9 cellular contexts compared by ENCODE assay signal in the genomic region with DNA sequence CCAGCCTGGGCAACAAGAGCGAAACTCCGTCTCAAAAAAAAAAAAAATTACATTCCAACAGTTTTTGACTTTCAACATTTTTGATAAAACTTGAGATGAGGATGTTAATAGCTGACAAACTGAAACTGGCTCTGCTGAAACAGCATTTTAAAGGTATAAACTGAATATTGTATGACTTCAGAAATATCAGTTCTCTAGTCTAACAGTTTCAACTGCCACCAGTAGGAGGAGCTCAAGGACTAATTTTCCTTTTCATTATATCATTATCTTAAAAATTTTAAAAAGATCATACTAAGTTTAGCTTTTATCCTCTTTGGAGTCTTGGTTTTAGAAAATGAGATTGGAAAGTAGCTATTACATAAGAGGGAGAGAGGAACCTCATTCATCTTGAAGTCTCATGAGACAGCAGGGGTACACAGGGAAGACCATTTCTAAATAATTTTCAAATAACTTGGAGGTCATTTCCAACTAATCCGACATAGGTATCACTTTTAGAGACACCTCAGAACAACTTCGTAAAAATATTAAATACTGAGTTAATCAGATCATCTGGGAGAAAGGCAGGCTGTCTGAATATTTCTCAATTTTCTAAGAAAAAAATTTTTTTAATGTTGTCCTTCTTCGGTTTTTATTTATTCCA. TPM values are rescaled to one million over a fixed set of nuclear protein-coding genes. Genes with fewer than 3 reads are reported as not detected.
DNase-seq lines count a peak whose midpoint lies in the region; ATAC-seq and TF ChIP-seq lines count a peak whose summit lies in the region.
"Had no signal": no experiment of that assay in that cellular context is flagged by ENCODE, and none has a peak within 500 bp of the region (broad histone marks: within the 10 kb centered on the region; RNA-seq: fewer than 3 reads in every experiment).

No MANE protein-coding gene starts in this region.

- H3K9me3 ChIP-seq in HCT116 (ENCODE audit: control insufficient read depth in 1 of 2, insufficient read depth in 1 of 2, low read depth in 1 of 2, low read length in 2 of 2) (no peaks in the 10 kb centered on the region), body of pancreas (no peaks in the 10 kb centered on the region), liver (ENCODE audit: control insufficient read depth in 4 of 4, low read length in 3 of 4) (no peaks in the 10 kb centered on the region), tibial artery (no peaks in the 10 kb centered on the region)
- H3K9me3 ChIP-seq: BLaER1 had no signal

- DNase-seq in DMS79 treated with DMSO at 0.1 percent for 48 hours (lab: John Stamatoyannopoulos, UW) = peak; percentile 72
- DNase-seq in DMS79 (lab: John Stamatoyannopoulos, UW) = no peak
- peak; percentile 19 for DNase-seq in HCT116 (ENCODE audit: low read depth, low spot score)
- peak; percentile 75 for DNase-seq in OCI-M1 (lab: John Stamatoyannopoulos, UW)
- peak; percentile 21 to 54 (median 30) for DNase-seq in body of pancreas
- DNase-seq in tibial artery = no peak

- peaks cover 17 to 24% of the 10 kb centered on the region in 2 experiments; a peak in 3 of 4 replicates for H3K36me3 ChIP-seq in HCT116 (ENCODE audit: control insufficient read depth in 1 of 2, insufficient read depth in 2 of 2, low read length in 2 of 2)
- H3K36me3 ChIP-seq in body of pancreas (replicated peaks in 1 of 2; ENCODE audit: insufficient read depth in 1 of 2, low read depth in 2 of 2) = peaks cover 3 to 9% of the 10 kb centered on the region in 2 donors
- H3K36me3 ChIP-seq in liver (ENCODE audit: control insufficient read depth in 4 of 4, insufficient read depth in 3 of 4, low read depth in 1 of 4, low read length in 3 of 4) = peaks cover 5 to 21% (median 13%) of the 10 kb centered on the region in 4 donors
- H3K36me3 ChIP-seq in tibial artery = peaks cover 14 to 30% (median 22%) of the 10 kb centered on the region in 3 donors

- TF ChIP-seq CTCF in HCT116 (IDR thresholded peaks at IDR 0.05 in 2 of 3, conservative IDR thresholded peaks at IDR 0.05 in 1 of 3; ENCODE audit: borderline replicate concordance in 1 of 3, insufficient read depth in 1 of 3, low read depth in 2 of 3, low read length in 2 of 3) (peak; percentile 42 to 71 (median 53); a peak in 5 of 6 replicates), body of pancreas (IDR thresholded peaks at IDR 0.05) (peak; percentile 29 to 68 (median 61)), liver (IDR thresholded peaks at IDR 0.05; ENCODE audit: low read depth, low read length, missing input control) (peak; percentile 68), tibial artery (IDR thresholded peaks at IDR 0.05) (peak; percentile 54 to 76)

- TF ChIP-seq RAD21 in HCT116 (IDR thresholded peaks at IDR 0.05; ENCODE audit: low read depth) (peak; percentile 76), liver (IDR thresholded peaks at IDR 0.05) (peak; percentile 76 to 79)

- CTCF ChIA-PET in HCT116 (lab: Charles Lee) = interaction anchor here (0.6 to 3.0 kb wide), 19 partner anchors 8 to 1367 kb away, joined by 3 to 44 read pairs (median 4); no protein-coding TSS in a partner anchor

- H3K4me1 Mint-ChIP-seq in stimulated activated memory B cell treated with anti-CD40 and anti-IgM and Interleukin-4, amounts not matched to agents 10 μg/mL and 1 μg/mL and 100 μg/mL, for 72 hours = no peaks in the 10 kb centered on the region

- intact Hi-C loops in HCT116 (cut with micrococcal nuclease) (loop anchor here (10.0 kb wide), 1 partner anchor 201 kb away; a partner anchor contains a TSS), body of pancreas (cut with DNase I) (loop anchor here (10.0 kb wide), 1 partner anchor 471 kb away; no protein-coding TSS in a partner anchor), tibial artery (cut with DNase I; ENCODE audit: low total_unique reads) (loop anchor here (10.0 kb wide), 1 partner anchor 471 kb away; no protein-coding TSS in a partner anchor)

- H3K27ac Mint-ChIP-seq in stimulated activated memory B cell treated with anti-CD40 and anti-IgM and Interleukin-4, amounts not matched to agents 10 μg/mL and 1 μg/mL and 100 μg/mL, for 72 hours = no peak overlapping the region

- no peaks in the 10 kb centered on the region for H3K79me2 ChIP-seq in HCT116 (ENCODE audit: insufficient read depth, low read length)

- no peaks in the 10 kb centered on the region for H3K9me3 Mint-ChIP-seq in stimulated activated memory B cell treated with anti-CD40 and anti-IgM and Interleukin-4, amounts not matched to agents 10 μg/mL and 1 μg/mL and 100 μg/mL, for 72 hours

- H4K20me1 ChIP-seq in HCT116 (ENCODE audit: insufficient read depth) = no peaks in the 10 kb centered on the region
- H4K20me1 ChIP-seq: BLaER1 had no signal

- H3K27ac ChIP-seq in HCT116 (ENCODE audit: low read depth, low read length) (no peak overlapping the region), body of pancreas (no peak overlapping the region), liver (ENCODE audit: low read depth in 1 of 2, low read length in 2 of 2) (no peak overlapping the region), tibial artery (no peak overlapping the region)
- H3K27ac ChIP-seq: BLaER1 had no signal

- no TSS peak for BruUV-seq in HCT116 (replicated peaks; lab: Mats Ljungman, UMichigan)

- H3K27me3 ChIP-seq in HCT116 (ENCODE audit: insufficient read depth, low read length) (no peaks in the 10 kb centered on the region), body of pancreas (no peaks in the 10 kb centered on the region), liver (ENCODE audit: control insufficient read depth in 4 of 4, insufficient read depth in 4 of 4, low read length in 3 of 4) (no peaks in the 10 kb centered on the region), tibial artery (no peaks in the 10 kb centered on the region)
- H3K27me3 ChIP-seq: BLaER1 had no signal

- H3K9ac ChIP-seq in HCT116 (ENCODE audit: low read length) (no peak overlapping the region), liver (ENCODE audit: low read depth in 1 of 2, low read length in 2 of 2) (no peak overlapping the region)
- H3K9ac ChIP-seq: BLaER1 had no signal

- TF ChIP-seq POLR2A in HCT116 (IDR thresholded peaks at IDR 0.05; ENCODE audit: borderline replicate concordance, extremely low read depth, insufficient read depth, insufficient read length) (no peak), body of pancreas (IDR thresholded peaks at IDR 0.05) (no peak)

- RAD21 ChIA-PET in HCT116 (lab: Charles Lee; ENCODE audit: low non-redundant PET in 1 of 2, low total read pairs in 2 of 2, uncharacterized antibody in 2 of 2, unreplicated experiment in 2 of 2) = interaction anchor here (0.6 to 1.2 kb wide), 4 partner anchors 97 to 471 kb away, joined by 3 to 10 read pairs (median 5); no protein-coding TSS in a partner anchor

- peak; percentile 59; the same call in 1 of the 2 replicates for ATAC-seq in HCT116
- ATAC-seq in body of pancreas = peak; percentile 45
- ATAC-seq in stimulated activated memory B cell treated with anti-CD40 and anti-IgM and Interleukin-4, amounts not matched to agents 10 μg/mL and 1 μg/mL and 100 μg/mL, for 72 hours = no peak

- POLR2A ChIA-PET in HCT116 (lab: Charles Lee) = interaction anchor here (1.4 kb wide), 1 partner anchor 471 kb away, joined by 4 read pairs; no protein-coding TSS in a partner anchor

- no peak overlapping the region for H3K4me2 ChIP-seq in HCT116 (ENCODE audit: low read length)
- H3K4me2 ChIP-seq: BLaER1 had no signal

- H3K4me3 Mint-ChIP-seq in stimulated activated memory B cell treated with anti-CD40 and anti-IgM and Interleukin-4, amounts not matched to agents 10 μg/mL and 1 μg/mL and 100 μg/mL, for 72 hours = no peak overlapping the region

- no peaks in the 10 kb centered on the region for H3K27me3 Mint-ChIP-seq in stimulated activated memory B cell treated with anti-CD40 and anti-IgM and Interleukin-4, amounts not matched to agents 10 μg/mL and 1 μg/mL and 100 μg/mL, for 72 hours

- H2AFZ ChIP-seq in HCT116 (ENCODE audit: low read depth, low read length, poor library complexity, severe bottlenecking) = no peak overlapping the region

- H3K4me1 ChIP-seq in HCT116 (ENCODE audit: control insufficient read depth in 1 of 2, insufficient read depth in 2 of 2, low read length in 2 of 2) = no peaks in the 10 kb centered on the region
- no peaks in the 10 kb centered on the region for H3K4me1 ChIP-seq in body of pancreas
- no peaks in the 10 kb centered on the region for H3K4me1 ChIP-seq in liver (ENCODE audit: control insufficient read depth in 4 of 4, insufficient read depth in 4 of 4, low read length in 3 of 4)
- no peaks in the 10 kb centered on the region for H3K4me1 ChIP-seq in tibial artery
- H3K4me1 ChIP-seq: BLaER1 had no signal

- H3K9me2 ChIP-seq in HCT116 (ENCODE audit: insufficient read depth) = no peaks in the 10 kb centered on the region

- H3K36me3 Mint-ChIP-seq in stimulated activated memory B cell treated with anti-CD40 and anti-IgM and Interleukin-4, amounts not matched to agents 10 μg/mL and 1 μg/mL and 100 μg/mL, for 72 hours = peaks cover 21% of the 10 kb centered on the region

- WGBS in body of pancreas, 2 donors = 69 to 77% methylated on average over 5 of the region's 5 CpGs
- 82% methylated on average over 5 of the region's 5 CpGs for WGBS in liver

- H3K4me3 ChIP-seq in HCT116 (replicated peaks in 1 of 2; ENCODE audit: low read depth in 1 of 2, low read length in 2 of 2) = no peak overlapping the region
- H3K4me3 ChIP-seq in body of pancreas = no peak overlapping the region
- H3K4me3 ChIP-seq in liver (ENCODE audit: low read depth in 1 of 3, low read length in 3 of 3) = no peak overlapping the region
- no peak overlapping the region for H3K4me3 ChIP-seq in tibial artery
- H3K4me3 ChIP-seq: BLaER1 had no signal

TF ChIP-seq in HCT116, 20 proteins besides CTCF, POLR2A, EP300 and RAD21 (continues in another document):
- TF ChIP-seq SIN3A (IDR thresholded peaks at IDR 0.05; ENCODE audit: low read depth) (no peak), EZH2 (IDR thresholded peaks at IDR 0.05) (no peak)

TF ChIP-seq in liver, 16 proteins besides CTCF, POLR2A, EP300 and RAD21 (continues in another document):
- TF ChIP-seq, protein P1, sequence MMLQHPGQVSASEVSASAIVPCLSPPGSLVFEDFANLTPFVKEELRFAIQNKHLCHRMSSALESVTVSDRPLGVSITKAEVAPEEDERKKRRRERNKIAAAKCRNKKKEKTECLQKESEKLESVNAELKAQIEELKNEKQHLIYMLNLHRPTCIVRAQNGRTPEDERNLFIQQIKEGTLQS (IDR thresholded peaks at IDR 0.05) = no peak
- TF ChIP-seq HNF4A (conservative IDR thresholded peaks at IDR 0.05) (no peak), NR2F2 (IDR thresholded peaks at IDR 0.05) (no peak), TAF1 (conservative IDR thresholded peaks at IDR 0.05) (no peak)

RNA-seq across cellular contexts. Expression of a gene that starts 37.6 kb away (rescaled TPM):
- total RNA-seq in HCT116 (2021; ENCODE audit: unreplicated experiment) (84.8 TPM), body of pancreas (1 to 10 TPM; 1.0 to 4.9 TPM), liver (10 to 100 TPM in 1 of 2 donors, 1 to 10 TPM in 1; 2.7 to 35.7 TPM)
- polyA plus RNA-seq in HCT116 (2012) = 27.8 and 37.0 TPM in 2 replicates
- 1 to 10 TPM; 1.8 to 2.9 TPM for polyA plus RNA-seq in liver

Comparison
In these comparisons a context has a peak if more than half of its experiments do, and no peak if none do; other contexts are left out.
1. DNase-seq: peak in DMS79 treated with DMSO at 0.1 percent for 48 hours (single experiment), HCT116 (single experiment), OCI-M1 (single experiment) and body of pancreas (4 of 4); none in DMS79 (single experiment) and tibial artery (0 of 2).
2. Peak in every context shown above with its lines, with median percentiles within 50 percentile points of each other: CTCF ChIP-seq.